1 cellular context compared by ENCODE assay signal in the genomic region with DNA sequence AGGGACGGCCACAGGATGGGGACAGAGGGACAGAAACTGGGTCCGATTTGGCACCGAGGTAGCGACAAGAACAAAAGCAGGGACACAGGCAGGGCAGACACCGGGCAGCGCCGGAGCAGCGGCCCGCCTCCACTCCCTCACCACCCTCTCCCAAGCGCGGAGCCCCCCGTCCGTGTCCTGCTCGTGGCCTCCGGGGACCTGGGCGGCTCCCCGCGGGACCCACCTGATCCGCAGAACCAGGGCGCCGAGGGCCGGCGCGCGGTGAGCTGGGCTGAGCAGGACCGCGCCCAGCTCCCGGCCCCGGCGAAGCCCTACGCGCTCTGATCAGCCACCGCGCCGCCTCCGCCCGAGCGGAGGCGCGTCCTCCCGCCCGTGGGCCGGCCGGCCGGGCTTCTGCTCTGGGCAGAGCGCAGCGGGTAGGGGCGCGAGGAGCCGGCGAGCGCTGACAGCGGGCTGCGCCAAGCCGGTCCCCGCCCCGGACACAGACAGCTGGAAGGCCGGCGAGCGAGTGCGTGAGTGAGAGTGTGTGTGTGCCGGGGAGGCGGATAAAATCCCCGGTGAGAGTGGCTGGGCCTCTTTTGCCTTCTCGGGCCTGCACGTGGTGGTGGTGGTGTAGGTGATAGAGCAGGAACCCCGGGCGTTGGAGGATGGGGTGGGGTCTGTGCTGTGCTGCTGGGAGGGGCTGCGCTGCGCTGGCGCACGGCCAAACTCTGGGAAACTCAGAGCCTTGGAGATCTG.
TF ChIP-seq lines count a peak whose summit lies in the region.

TSS of gene GGTA1 (minus strand) at position 418 of the 738 bp plus-strand sequence. CDS start 31,922 bp downstream, outside the sequence.

TF ChIP-seq in K562, 482 proteins besides CTCF, POLR2A, EP300 and RAD21 (continued from another document):
- TF ChIP-seq, protein P1, sequence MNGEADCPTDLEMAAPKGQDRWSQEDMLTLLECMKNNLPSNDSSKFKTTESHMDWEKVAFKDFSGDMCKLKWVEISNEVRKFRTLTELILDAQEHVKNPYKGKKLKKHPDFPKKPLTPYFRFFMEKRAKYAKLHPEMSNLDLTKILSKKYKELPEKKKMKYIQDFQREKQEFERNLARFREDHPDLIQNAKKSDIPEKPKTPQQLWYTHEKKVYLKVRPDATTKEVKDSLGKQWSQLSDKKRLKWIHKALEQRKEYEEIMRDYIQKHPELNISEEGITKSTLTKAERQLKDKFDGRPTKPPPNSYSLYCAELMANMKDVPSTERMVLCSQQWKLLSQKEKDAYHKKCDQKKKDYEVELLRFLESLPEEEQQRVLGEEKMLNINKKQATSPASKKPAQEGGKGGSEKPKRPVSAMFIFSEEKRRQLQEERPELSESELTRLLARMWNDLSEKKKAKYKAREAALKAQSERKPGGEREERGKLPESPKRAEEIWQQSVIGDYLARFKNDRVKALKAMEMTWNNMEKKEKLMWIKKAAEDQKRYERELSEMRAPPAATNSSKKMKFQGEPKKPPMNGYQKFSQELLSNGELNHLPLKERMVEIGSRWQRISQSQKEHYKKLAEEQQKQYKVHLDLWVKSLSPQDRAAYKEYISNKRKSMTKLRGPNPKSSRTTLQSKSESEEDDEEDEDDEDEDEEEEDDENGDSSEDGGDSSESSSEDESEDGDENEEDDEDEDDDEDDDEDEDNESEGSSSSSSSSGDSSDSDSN (IDR thresholded peaks at IDR 0.05; ENCODE audit: borderline replicate concordance in 1 of 2, low read depth in 2 of 2, low read length in 2 of 2): peak; percentile 61 to 79; a peak in 2 of 4 replicates
- TF ChIP-seq ZNF740 (CRISPR knock-in tag; IDR thresholded peaks at IDR 0.05) (peak; percentile 12; the same call in 1 of the 2 replicates), ZNF740 (tag; IDR thresholded peaks at IDR 0.05) (no peak), SOX6 (IDR thresholded peaks at IDR 0.05) (no peak)
TF ChIP-seq in K562: peak in this region for 7.
